In genomic region chr4:109990307-109991257, GRCh38 we compare ENCODE assay signal across 10 cellular contexts.
DNase-seq lines count a peak whose midpoint lies in the region; ATAC-seq and FAIRE-seq lines count a peak whose summit lies in the region.
"Had no signal": no experiment of that assay in that cellular context is flagged by ENCODE, and none has a peak within 500 bp of the region (broad histone marks: within the 10 kb centered on the region; RNA-seq: fewer than 3 reads in every experiment).

No MANE protein-coding gene starts in this region.

- no peak overlapping the region for H3K9ac ChIP-seq in Karpas-422 (ENCODE audit: low read length)

- peak; percentile 79 for ATAC-seq in GM18873 (IDR thresholded peaks at IDR 0.05; ENCODE audit: low FRiP score, unreplicated experiment)
- ATAC-seq in HG02623 (IDR thresholded peaks at IDR 0.05; ENCODE audit: unreplicated experiment) = peak; percentile 80
- no peak for ATAC-seq in activated naive CD8-positive, alpha-beta T cell treated with anti-CD3 and anti-CD28 coated beads, Interleukin-2, amount 50 U/mL, for 24 hours
- ATAC-seq: activated CD8-positive, alpha-beta memory T cell treated with anti-CD3 and anti-CD28 coated beads, Interleukin-2, amount 10 ng/mL, durations not matched to agents 7 days and 5 days had no signal

- DNase-seq in Karpas-422 = peak; percentile 86
- DNase-seq in midbrain (lab: John Stamatoyannopoulos, UW) = peak; percentile 24
- no peak for DNase-seq in OCI-M2 (lab: John Stamatoyannopoulos, UW; ENCODE audit: unreplicated experiment)
- no peak for DNase-seq in urothelium cell line (ENCODE audit: low spot score)
- no peak for DNase-seq in activated T-helper 1 cell treated with anti-CD3 and anti-CD28 coated beads, Interleukin-12 subunit alpha, Interleukin-12 subunit beta, Interleukin-2, Interleukin-4 antibody, amounts not matched to agents 30 ng/mL and 10 ng/mL and 1 ng/mL, durations not matched to agents 14 hours and 24 hours and 36 hours (ENCODE audit: low spot score)
- no peak for DNase-seq in activated naive CD8-positive, alpha-beta T cell treated with anti-CD3 and anti-CD28 coated beads, Interleukin-2, amount 50 U/mL, for 24 hours
- DNase-seq: activated CD8-positive, alpha-beta memory T cell treated with anti-CD3 and anti-CD28 coated beads, Interleukin-2, amount 10 ng/mL, durations not matched to agents 7 days and 5 days; NCI-H2171 had no signal

- H3K9me3 Mint-ChIP-seq in activated T-helper 1 cell treated with anti-CD3 and anti-CD28 coated beads, Interleukin-12 subunit alpha, Interleukin-12 subunit beta, Interleukin-2, Interleukin-4 antibody, amounts not matched to agents 30 ng/mL and 10 ng/mL and 1 ng/mL, durations not matched to agents 14 hours and 24 hours and 36 hours = no peaks in the 10 kb centered on the region
- no peaks in the 10 kb centered on the region for H3K9me3 Mint-ChIP-seq in activated naive CD8-positive, alpha-beta T cell treated with anti-CD3 and anti-CD28 coated beads, Interleukin-2, amount 50 U/mL, for 24 hours

- peak overlapping the region; percentile 43 for H3K4me2 ChIP-seq in Karpas-422 (ENCODE audit: low read depth, low read length, poor library complexity, severe bottlenecking)

- no peak overlapping the region for H3K4me3 Mint-ChIP-seq in activated T-helper 1 cell treated with anti-CD3 and anti-CD28 coated beads, Interleukin-12 subunit alpha, Interleukin-12 subunit beta, Interleukin-2, Interleukin-4 antibody, amounts not matched to agents 30 ng/mL and 10 ng/mL and 1 ng/mL, durations not matched to agents 14 hours and 24 hours and 36 hours
- H3K4me3 Mint-ChIP-seq in activated naive CD8-positive, alpha-beta T cell treated with anti-CD3 and anti-CD28 coated beads, Interleukin-2, amount 50 U/mL, for 24 hours = no peak overlapping the region
- H3K4me3 Mint-ChIP-seq: activated CD8-positive, alpha-beta memory T cell treated with anti-CD3 and anti-CD28 coated beads, Interleukin-2, amount 10 ng/mL, durations not matched to agents 7 days and 5 days had no signal

- no peaks in the 10 kb centered on the region for H4K20me1 ChIP-seq in Karpas-422 (ENCODE audit: insufficient read depth, low read depth, low read length)

- H2AFZ ChIP-seq in Karpas-422 (ENCODE audit: low read length) = peak overlapping the region; percentile 13

- H3K4me1 ChIP-seq in Karpas-422 (ENCODE audit: low read length) = peaks cover 71% of the 10 kb centered on the region

- H3K36me3 Mint-ChIP-seq in activated T-helper 1 cell treated with anti-CD3 and anti-CD28 coated beads, Interleukin-12 subunit alpha, Interleukin-12 subunit beta, Interleukin-2, Interleukin-4 antibody, amounts not matched to agents 30 ng/mL and 10 ng/mL and 1 ng/mL, durations not matched to agents 14 hours and 24 hours and 36 hours (ENCODE audit: low read depth) = peaks cover 1% of the 10 kb centered on the region
- no peaks in the 10 kb centered on the region for H3K36me3 Mint-ChIP-seq in activated naive CD8-positive, alpha-beta T cell treated with anti-CD3 and anti-CD28 coated beads, Interleukin-2, amount 50 U/mL, for 24 hours (ENCODE audit: low read depth)

- H3K9me3 ChIP-seq in Karpas-422 (ENCODE audit: low read length) = no peaks in the 10 kb centered on the region

- intact Hi-C loops in activated T-helper 1 cell treated with anti-CD3 and anti-CD28 coated beads, Interleukin-12 subunit alpha, Interleukin-12 subunit beta, Interleukin-2, Interleukin-4 antibody, amounts not matched to agents 30 ng/mL and 10 ng/mL and 1 ng/mL, durations not matched to agents 14 hours and 24 hours and 36 hours (cut with micrococcal nuclease) = no loop called here

- no peaks in the 10 kb centered on the region for H3K27me3 ChIP-seq in Karpas-422 (ENCODE audit: low read length)

- no peak overlapping the region for H3K27ac Mint-ChIP-seq in activated T-helper 1 cell treated with anti-CD3 and anti-CD28 coated beads, Interleukin-12 subunit alpha, Interleukin-12 subunit beta, Interleukin-2, Interleukin-4 antibody, amounts not matched to agents 30 ng/mL and 10 ng/mL and 1 ng/mL, durations not matched to agents 14 hours and 24 hours and 36 hours
- no peak overlapping the region for H3K27ac Mint-ChIP-seq in activated naive CD8-positive, alpha-beta T cell treated with anti-CD3 and anti-CD28 coated beads, Interleukin-2, amount 50 U/mL, for 24 hours
- H3K27ac Mint-ChIP-seq: activated CD8-positive, alpha-beta memory T cell treated with anti-CD3 and anti-CD28 coated beads, Interleukin-2, amount 10 ng/mL, durations not matched to agents 7 days and 5 days had no signal

- peaks cover 19% of the 10 kb centered on the region for H3K4me1 Mint-ChIP-seq in activated T-helper 1 cell treated with anti-CD3 and anti-CD28 coated beads, Interleukin-12 subunit alpha, Interleukin-12 subunit beta, Interleukin-2, Interleukin-4 antibody, amounts not matched to agents 30 ng/mL and 10 ng/mL and 1 ng/mL, durations not matched to agents 14 hours and 24 hours and 36 hours (ENCODE audit: low read depth)
- H3K4me1 Mint-ChIP-seq in activated naive CD8-positive, alpha-beta T cell treated with anti-CD3 and anti-CD28 coated beads, Interleukin-2, amount 50 U/mL, for 24 hours = peaks cover 19% of the 10 kb centered on the region

- peak overlapping the region; percentile 24; the same call in 1 of the 2 replicates for H3K4me3 ChIP-seq in Karpas-422 (ENCODE audit: low read length)

- H3K9me2 ChIP-seq in Karpas-422 (replicated peaks; ENCODE audit: insufficient read depth, low read length) = no peaks in the 10 kb centered on the region

- peaks cover 5% of the 10 kb centered on the region for H3K27me3 Mint-ChIP-seq in activated T-helper 1 cell treated with anti-CD3 and anti-CD28 coated beads, Interleukin-12 subunit alpha, Interleukin-12 subunit beta, Interleukin-2, Interleukin-4 antibody, amounts not matched to agents 30 ng/mL and 10 ng/mL and 1 ng/mL, durations not matched to agents 14 hours and 24 hours and 36 hours (ENCODE audit: insufficient read depth)
- peaks cover 8% of the 10 kb centered on the region for H3K27me3 Mint-ChIP-seq in activated naive CD8-positive, alpha-beta T cell treated with anti-CD3 and anti-CD28 coated beads, Interleukin-2, amount 50 U/mL, for 24 hours

- no peaks in the 10 kb centered on the region for H3K36me3 ChIP-seq in Karpas-422 (ENCODE audit: insufficient read depth, low read length)

- no peak for FAIRE-seq in urothelium cell line (lab: Jason Lieb, UNC)

- H3K27ac ChIP-seq in Karpas-422 (ENCODE audit: low read length) = peak overlapping the region; percentile 88

- no peaks in the 10 kb centered on the region for H3K79me2 ChIP-seq in Karpas-422 (ENCODE audit: low read length)

Comparison
In these comparisons a context has a peak if more than half of its experiments do, and no peak if none do; other contexts are left out.
1. DNase-seq: peak in Karpas-422 (single experiment) and midbrain (single experiment); none in OCI-M2 (single experiment), urothelium cell line (single experiment), activated T-helper 1 cell treated with anti-CD3 and anti-CD28 coated beads, Interleukin-12 subunit alpha, Interleukin-12 subunit beta, Interleukin-2, Interleukin-4 antibody, amounts not matched to agents 30 ng/mL and 10 ng/mL and 1 ng/mL, durations not matched to agents 14 hours and 24 hours and 36 hours (single experiment) and activated naive CD8-positive, alpha-beta T cell treated with anti-CD3 and anti-CD28 coated beads, Interleukin-2, amount 50 U/mL, for 24 hours (single experiment).